In the genomic region with DNA sequence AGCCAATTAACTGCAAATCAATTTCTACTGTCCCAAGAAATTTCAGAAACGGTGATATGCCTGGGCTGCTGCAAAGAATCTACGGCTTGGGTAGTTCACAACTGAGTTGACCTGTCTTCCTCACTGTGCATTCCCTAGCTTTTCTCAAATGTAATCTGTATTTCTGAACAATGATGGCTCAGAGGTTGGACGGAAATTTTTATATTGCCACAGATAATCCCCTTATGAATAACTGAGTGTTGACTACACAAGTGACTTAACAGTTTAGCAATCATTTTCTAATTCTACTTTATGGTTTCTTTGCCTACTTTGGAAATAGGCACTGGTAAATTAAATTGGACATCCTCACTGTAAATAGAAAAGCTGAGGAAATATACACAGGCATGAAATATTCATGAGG, we compare ENCODE assay signal across 6 cellular contexts.
"Had no signal": no experiment of that assay in that cellular context is flagged by ENCODE, and none has a peak within 500 bp of the region (broad histone marks: within the 10 kb centered on the region; RNA-seq: fewer than 3 reads in every experiment).

No MANE protein-coding gene starts in this region.

- ATAC-seq: GM23338, HCT116 had no signal

- H3K9me3 Mint-ChIP-seq: IgD-negative memory B cell had no signal

- DNase-seq: H9, KBM-7 had no signal

- H3K4me1 Mint-ChIP-seq: GM23338, IgD-negative memory B cell had no signal

- H3K27ac Mint-ChIP-seq: GM23338, H9 had no signal

- H3K4me2 ChIP-seq: GM23338 had no signal

- H3K4me3 ChIP-seq: GM23338 had no signal

- H3K27ac ChIP-seq: HL-60 had no signal

- H3K4me3 Mint-ChIP-seq: GM23338, H9, IgD-negative memory B cell had no signal

- H3K27me3 Mint-ChIP-seq: IgD-negative memory B cell had no signal

- H2AFZ ChIP-seq: GM23338 had no signal
